Comparison of ENCODE assay signal across 25 cellular contexts in genomic region chr11:27089746-27090145, GRCh38. TPM values are rescaled to one million over a fixed set of nuclear protein-coding genes. Genes with fewer than 3 reads are reported as not detected.
"Had no signal": no experiment of that assay in that cellular context is flagged by ENCODE, and none has a peak within 500 bp of the region (broad histone marks: within the 10 kb centered on the region; RNA-seq: fewer than 3 reads in every experiment).

No MANE protein-coding gene starts in this region.

- ATAC-seq: effector memory CD8-positive, alpha-beta T cell; left cardiac atrium; stimulated activated effector memory CD8-positive, alpha-beta T cell treated with anti-CD3 and anti-CD28 coated beads, Interleukin-12 subunit alpha, Interleukin-12 subunit beta, amount 100 ng/mL, for 72 hours; stimulated activated naive CD8-positive, alpha-beta T cell treated with anti-CD3 and anti-CD28 coated beads, Interleukin-15, Interleukin-2, amounts not matched to agents 100 U/mL and 50 U/mL, for 24 hours had no signal

- H3K27ac Mint-ChIP-seq: effector memory CD8-positive, alpha-beta T cell; nephron progenitor cell; stimulated activated effector memory CD8-positive, alpha-beta T cell treated with anti-CD3 and anti-CD28 coated beads, Interleukin-12 subunit alpha, Interleukin-12 subunit beta, amount 100 ng/mL, for 72 hours; type B pancreatic cell had no signal

- H3K36me3 ChIP-seq: left ventricle myocardium inferior, prostate gland, right lobe of liver, suprapubic skin, thyroid gland had no signal

- H3K27me3 ChIP-seq: hepatocyte, right lobe of liver, suprapubic skin, thyroid gland had no signal

- FAIRE-seq: endothelial cell of umbilical vein, kidney, urothelium cell line had no signal

- H3K27me3 Mint-ChIP-seq: effector memory CD8-positive, alpha-beta T cell; naive B cell; type B pancreatic cell had no signal

- H3K4me3 Mint-ChIP-seq: effector memory CD8-positive, alpha-beta T cell; naive B cell; nephron progenitor cell; stimulated activated effector memory CD8-positive, alpha-beta T cell treated with anti-CD3 and anti-CD28 coated beads, Interleukin-12 subunit alpha, Interleukin-12 subunit beta, amount 100 ng/mL, for 72 hours; type B pancreatic cell had no signal

- H3K4me3 ChIP-seq: hepatocyte, left ventricle myocardium inferior, lung, prostate gland, right lobe of liver, suprapubic skin, thyroid gland had no signal

- H3K4me1 Mint-ChIP-seq: naive B cell; nephron progenitor cell; stimulated activated effector memory CD8-positive, alpha-beta T cell treated with anti-CD3 and anti-CD28 coated beads, Interleukin-12 subunit alpha, Interleukin-12 subunit beta, amount 100 ng/mL, for 72 hours had no signal

- H3K36me3 Mint-ChIP-seq: stimulated activated effector memory CD8-positive, alpha-beta T cell treated with anti-CD3 and anti-CD28 coated beads, Interleukin-12 subunit alpha, Interleukin-12 subunit beta, amount 100 ng/mL, for 72 hours; type B pancreatic cell had no signal

- DNase-seq: effector memory CD8-positive, alpha-beta T cell; erythroblast; foreskin melanocyte; head of caudate nucleus; kidney; left cardiac atrium; left ventricle myocardium inferior; mesenchymal stem cell; midbrain; naive B cell; nephron progenitor cell; right lobe of liver; stimulated activated CD4-positive, alpha-beta T cell treated with anti-CD3 and anti-CD28 coated beads, Interleukin-4, amount 100 ng/mL, for 1 hour; stimulated activated CD8-positive, alpha-beta memory T cell treated with anti-CD3 and anti-CD28 coated beads, Interleukin-4, amount 100 ng/mL, for 48 hours; stimulated activated naive CD8-positive, alpha-beta T cell treated with anti-CD3 and anti-CD28 coated beads, Interleukin-15, Interleukin-2, amounts not matched to agents 100 U/mL and 50 U/mL, for 24 hours; thyroid gland had no signal

RNA-seq across cellular contexts. Expression of gene BBOX1, which starts 49.1 kb away (rescaled TPM):
- total RNA-seq: endothelial cell of umbilical vein, left ventricle myocardium inferior, omental fat pad had no signal
- polyA plus RNA-seq: endothelial cell of umbilical vein had no signal
